Comparison of ENCODE assay signal across 8 cellular contexts in the genomic region with DNA sequence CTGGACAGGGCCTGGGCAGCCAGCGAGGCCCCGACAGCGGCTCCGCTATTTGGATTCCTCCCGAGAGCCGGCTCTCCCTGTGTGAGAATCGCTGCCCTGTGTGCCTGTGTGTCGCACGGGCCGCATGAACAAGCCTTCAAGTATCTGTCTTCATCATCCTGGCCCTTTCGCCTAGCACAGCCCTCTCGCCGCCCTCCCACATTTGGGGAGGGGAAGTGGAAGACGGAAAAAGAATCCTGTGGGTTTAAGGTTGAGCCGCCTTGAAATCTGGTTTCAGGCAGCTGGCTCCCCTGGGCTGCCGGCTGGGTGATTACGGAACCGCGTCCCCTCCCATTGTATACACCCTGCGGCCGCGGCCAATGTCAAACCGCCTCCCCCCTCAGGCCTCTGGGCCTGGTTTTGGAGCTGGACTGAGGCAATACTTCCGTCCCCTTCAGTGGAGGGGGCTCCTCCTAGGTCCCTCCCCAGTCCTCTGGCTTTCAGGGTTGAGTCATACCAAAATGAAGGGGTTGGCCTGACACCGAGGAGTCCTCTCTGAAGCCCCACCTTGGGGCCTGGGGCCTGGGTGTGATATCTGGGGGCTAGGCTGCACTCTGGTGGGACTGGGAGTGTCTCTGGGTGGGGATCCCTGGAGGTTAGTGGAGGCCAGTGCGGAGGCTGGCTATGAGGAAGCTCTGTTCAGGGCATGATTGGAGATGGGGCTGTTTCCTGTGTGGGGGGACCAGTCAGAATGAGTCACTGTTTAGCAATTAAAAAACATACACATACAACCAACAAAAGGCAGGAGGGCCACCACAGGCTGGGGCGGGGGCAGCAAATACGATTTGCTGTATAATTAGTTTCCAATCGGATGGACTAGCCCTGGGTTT. TPM values are rescaled to one million over a fixed set of nuclear protein-coding genes. Genes with fewer than 3 reads are reported as not detected.
A peak's percentile ranks its signal among the peaks of the same experiment; 100 is the strongest.
DNase-seq lines count a peak whose midpoint lies in the region; ATAC-seq and TF ChIP-seq lines count a peak whose summit lies in the region.

No MANE protein-coding gene starts in this region.

- no peaks in the 10 kb centered on the region for H3K27me3 Mint-ChIP-seq in CD8-positive, alpha-beta T cell (ENCODE audit: low read depth)

- peak overlapping the region; percentile 99 for H3K4me3 ChIP-seq in CD8-positive, alpha-beta T cell (ENCODE audit: low read depth, low read length)
- H3K4me3 ChIP-seq in left ventricle myocardium inferior: peak overlapping the region; percentile 82
- peak overlapping the region; percentile 72 to 98 for H3K4me3 ChIP-seq in vagina

- no peaks in the 10 kb centered on the region for H3K36me3 ChIP-seq in CD8-positive, alpha-beta T cell (ENCODE audit: insufficient read depth, low read length)
- no peaks in the 10 kb centered on the region for H3K36me3 ChIP-seq in left ventricle myocardium inferior
- H3K36me3 ChIP-seq in vagina: no peaks in the 10 kb centered on the region

- intact Hi-C loops in CD8-positive, alpha-beta T cell (cut with DNase I, micrococcal nuclease): loop anchor here (1.0 to 10.0 kb wide), 9 partner anchors 28 to 1291 kb away; a partner anchor contains a TSS
- intact Hi-C loops in left ventricle myocardium inferior (cut with micrococcal nuclease): no loop called here
- intact Hi-C loops in vagina (cut with DNase I): loop anchor here (2.0 to 10.0 kb wide), 2 partner anchors 67 to 169 kb away; no protein-coding TSS in a partner anchor

- no peaks in the 10 kb centered on the region for H3K9me3 ChIP-seq in CD8-positive, alpha-beta T cell (ENCODE audit: low read length)
- H3K9me3 ChIP-seq in left ventricle myocardium inferior (replicated peaks): no peaks in the 10 kb centered on the region
- no peaks in the 10 kb centered on the region for H3K9me3 ChIP-seq in vagina

- POLR2A ChIA-PET in CD8-positive, alpha-beta T cell (lab: Charles Lee): interaction anchor here (0.6 to 5.0 kb wide), 15 partner anchors 10 to 952 kb away, joined by 3 to 60 read pairs (median 10); a partner anchor contains a TSS

- peak overlapping the region; percentile 77 for H3K27ac ChIP-seq in CD8-positive, alpha-beta T cell (ENCODE audit: low read depth, low read length)
- H3K27ac ChIP-seq in adipose tissue (ENCODE audit: low read depth, low read length) (peak overlapping the region; percentile 97), left ventricle myocardium inferior (replicated peaks) (peak overlapping the region; percentile 99), vagina (peak overlapping the region; percentile 99)

- no peak for TF ChIP-seq CTCF in CD8-positive, alpha-beta T cell (IDR thresholded peaks at IDR 0.05)
- TF ChIP-seq CTCF in left ventricle myocardium inferior (IDR thresholded peaks at IDR 0.05; ENCODE audit: borderline replicate concordance): peak; percentile 7
- TF ChIP-seq CTCF in vagina (IDR thresholded peaks at IDR 0.05): peak in 1 of 3 experiments; percentile 16

- no peaks in the 10 kb centered on the region for H3K27me3 ChIP-seq in CD8-positive, alpha-beta T cell (ENCODE audit: insufficient read depth, low read length)
- no peaks in the 10 kb centered on the region for H3K27me3 ChIP-seq in left ventricle myocardium inferior (ENCODE audit: low read depth)
- H3K27me3 ChIP-seq in vagina: no peaks in the 10 kb centered on the region

- TF ChIP-seq POLR2A in vagina (IDR thresholded peaks at IDR 0.05): peak in 1 of 2 donors; percentile 81

- no peaks in the 10 kb centered on the region for H3K9me3 Mint-ChIP-seq in CD8-positive, alpha-beta T cell

- H3K36me3 Mint-ChIP-seq in CD8-positive, alpha-beta T cell: peaks cover 15% of the 10 kb centered on the region

- H3K4me1 ChIP-seq in CD8-positive, alpha-beta T cell (ENCODE audit: insufficient read depth, low read length): peaks cover 51% of the 10 kb centered on the region
- H3K4me1 ChIP-seq in left ventricle myocardium inferior: peaks cover 84% of the 10 kb centered on the region
- peaks cover 51% of the 10 kb centered on the region for H3K4me1 ChIP-seq in vagina

- H3K4me1 Mint-ChIP-seq in CD8-positive, alpha-beta T cell (ENCODE audit: low read depth): peaks cover 61% of the 10 kb centered on the region

- peak; percentile 47 for ATAC-seq in CD8-positive, alpha-beta T cell
- ATAC-seq in GM19463 (IDR thresholded peaks at IDR 0.05; ENCODE audit: unreplicated experiment): peak; percentile 34

- CTCF ChIA-PET in CD8-positive, alpha-beta T cell (lab: Charles Lee): interaction anchor here (1.0 to 3.4 kb wide), 10 partner anchors 12 to 97 kb away, joined by 3 to 27 read pairs (median 8); a partner anchor contains a TSS

- H3K27ac Mint-ChIP-seq in CD8-positive, alpha-beta T cell: peak overlapping the region; percentile 99

- 0 to 1% (median 0%) methylated on average over 25 to 29 of the region's 29 CpGs for WGBS in adipose tissue, 3 donors

- H3K4me3 Mint-ChIP-seq in CD8-positive, alpha-beta T cell: peak overlapping the region; percentile 97

- DNase-seq in CD8-positive, alpha-beta T cell: peak; percentile 37 to 87 (median 79)
- DNase-seq in HT-29 (ENCODE audit: low spot score) (peak; percentile 80), SW480 (ENCODE audit: low spot score) (peak; percentile 94), left ventricle myocardium inferior (peak; percentile 89), pulmonary artery endothelial cell (ENCODE audit: low read depth, low spot score) (peak; percentile 74), vagina (ENCODE audit: extremely low spot score in 2 of 2) (peak in 1 of 2 donors; percentile 98)

RNA-seq across cellular contexts. Expression of a gene that starts 1.7 kb away (rescaled TPM):
- total RNA-seq in CD8-positive, alpha-beta T cell: 10 to 100 TPM; 47.9 to 53.1 TPM
- total RNA-seq in HT-29 (2014; rRNA removed; shearing (Covaris generic)): 81.2 and 82.3 TPM in 2 replicates
- polyA plus RNA-seq in adipose tissue: 100 to 1,000 TPM in 2 of 3 donors, 10 to 100 TPM in 1; 76.1 to 174 (median 115) TPM
- 95.1 TPM for total RNA-seq in left ventricle myocardium inferior
- 56.8 and 57.2 TPM in 2 replicates for total RNA-seq in pulmonary artery endothelial cell
- total RNA-seq in vagina: 126 TPM
